ENCODE assay signal across 9 cellular contexts in genomic region chr9:36471359-36471758, GRCh38.
DNase-seq lines count a peak whose midpoint lies in the region; ATAC-seq and TF ChIP-seq lines count a peak whose summit lies in the region.
"Had no signal": no experiment of that assay in that cellular context is flagged by ENCODE, and none has a peak within 500 bp of the region (broad histone marks: within the 10 kb centered on the region; RNA-seq: fewer than 3 reads in every experiment).

No MANE protein-coding gene starts in this region.

- 42 to 52% methylated on average over 3 of the region's 3 CpGs for WGBS in esophagus squamous epithelium, 2 donors

- H3K36me3 ChIP-seq in DOHH2 (ENCODE audit: control insufficient read depth, low read length) = peaks cover 4% of the 10 kb centered on the region
- H3K36me3 ChIP-seq in SU-DHL-6 (ENCODE audit: low read length) = no peaks in the 10 kb centered on the region
- H3K36me3 ChIP-seq in esophagus squamous epithelium = no peaks in the 10 kb centered on the region

- H3K9me3 ChIP-seq in DOHH2 (ENCODE audit: control insufficient read depth, insufficient read depth, low read length) (no peaks in the 10 kb centered on the region), SU-DHL-6 (ENCODE audit: insufficient read depth, low read length) (no peaks in the 10 kb centered on the region), esophagus squamous epithelium (no peaks in the 10 kb centered on the region)

- no peak for TF ChIP-seq CTCF in DOHH2 (IDR thresholded peaks at IDR 0.05; ENCODE audit: low read depth, low read length, poor library complexity, severe bottlenecking)
- no peak for TF ChIP-seq CTCF in SU-DHL-6 (IDR thresholded peaks at IDR 0.05; ENCODE audit: insufficient read depth, low read length, poor library complexity, severe bottlenecking)
- no peak for TF ChIP-seq CTCF in esophagus squamous epithelium (IDR thresholded peaks at IDR 0.05)

- peaks cover 16% of the 10 kb centered on the region; the same call in 1 of the 2 replicates for H4K20me1 ChIP-seq in DOHH2 (ENCODE audit: control insufficient read depth, insufficient read depth, low read depth, low read length)
- no peaks in the 10 kb centered on the region for H4K20me1 ChIP-seq in SU-DHL-6 (ENCODE audit: low read depth, low read length)

- peak; percentile 50 for ATAC-seq in sciatic nerve
- ATAC-seq in GM18907 (IDR thresholded peaks at IDR 0.05; ENCODE audit: unreplicated experiment) = no peak

- H3K4me1 ChIP-seq in DOHH2 (ENCODE audit: control insufficient read depth, low read length) (peaks cover 25% of the 10 kb centered on the region), esophagus squamous epithelium (peaks cover 7 to 25% (median 17%) of the 10 kb centered on the region in 3 donors)

- DNase-seq in esophagus squamous epithelium (lab: John Stamatoyannopoulos, UW) (no peak), sciatic nerve (ENCODE audit: low spot score) (no peak), D341Med (ENCODE audit: low spot score) (no peak), globus pallidus (ENCODE audit: low spot score) (no peak), COLO668 (lab: John Stamatoyannopoulos, UW; ENCODE audit: unreplicated experiment) (no peak)

- H3K9ac ChIP-seq in SU-DHL-6 (ENCODE audit: low read length) = peak overlapping the region; percentile 33; the same call in 1 of the 2 replicates

- peaks cover 10% of the 10 kb centered on the region for H3F3A ChIP-seq in DOHH2 (ENCODE audit: control insufficient read depth, insufficient read depth)
- H3F3A ChIP-seq in SU-DHL-6 (ENCODE audit: insufficient read depth) = peaks cover 12% of the 10 kb centered on the region

- no peak overlapping the region for H2AFZ ChIP-seq in SU-DHL-6 (ENCODE audit: low read depth, low read length, severe bottlenecking)

- peak overlapping the region; percentile 48 for H3K4me3 ChIP-seq in DOHH2 (ENCODE audit: low read length)
- H3K4me3 ChIP-seq in SU-DHL-6 (ENCODE audit: insufficient read depth, low read length, poor library complexity, severe bottlenecking) = no peak overlapping the region
- H3K4me3 ChIP-seq in esophagus squamous epithelium = peak overlapping the region in 3 of 4 donors; percentile 30 to 59 (median 34)

- H3K27me3 ChIP-seq in DOHH2 (ENCODE audit: control insufficient read depth, low read length) (no peaks in the 10 kb centered on the region), SU-DHL-6 (ENCODE audit: low read length) (no peaks in the 10 kb centered on the region), esophagus squamous epithelium (no peaks in the 10 kb centered on the region)

- no peak for TF ChIP-seq POLR2A in esophagus squamous epithelium (IDR thresholded peaks at IDR 0.05)

- H3K9me2 ChIP-seq in DOHH2 (replicated peaks; ENCODE audit: control insufficient read depth, low read length) (no peaks in the 10 kb centered on the region), SU-DHL-6 (replicated peaks; ENCODE audit: insufficient read depth, low read length) (no peaks in the 10 kb centered on the region)

- peak overlapping the region; percentile 27 for H3K27ac ChIP-seq in DOHH2 (ENCODE audit: low read depth, low read length)
- H3K27ac ChIP-seq in SU-DHL-6 (ENCODE audit: low read depth, low read length) = peak overlapping the region; percentile 10; the same call in 1 of the 2 replicates
- peak overlapping the region; percentile 68 to 84 (median 80) for H3K27ac ChIP-seq in esophagus squamous epithelium
- H3K27ac ChIP-seq: RWPE1 had no signal

- H3K79me2 ChIP-seq in DOHH2 (ENCODE audit: control insufficient read depth, low read length) = peaks cover 70% of the 10 kb centered on the region
- peaks cover 61% of the 10 kb centered on the region for H3K79me2 ChIP-seq in SU-DHL-6 (ENCODE audit: insufficient read depth, low read length)

- H3K4me2 ChIP-seq in DOHH2 (ENCODE audit: low read length) = peak overlapping the region; percentile 62
- H3K4me2 ChIP-seq in SU-DHL-6 (ENCODE audit: low read depth, low read length, poor library complexity, severe bottlenecking) = peak overlapping the region; percentile 53

- intact Hi-C loops in esophagus squamous epithelium (cut with DNase I) (no loop called here), sciatic nerve (cut with DNase I) (no loop called here)

Comparison
In these comparisons a context has a peak if more than half of its experiments do, and no peak if none do; other contexts are left out.
1. H3K27ac ChIP-seq: peak in every context shown above with its lines; median percentile 80 in esophagus squamous epithelium; 27 in DOHH2; 10 in SU-DHL-6.